In genomic region chr7:151142686-151143040, GRCh38 we compare ENCODE assay signal across 21 cellular contexts. TPM values are rescaled to one million over a fixed set of nuclear protein-coding genes. Genes with fewer than 3 reads are reported as not detected.
A peak's percentile ranks its signal among the peaks of the same experiment; 100 is the strongest.
DNase-seq lines count a peak whose midpoint lies in the region; ATAC-seq, FAIRE-seq and TF ChIP-seq lines count a peak whose summit lies in the region.
"Had no signal": no experiment of that assay in that cellular context is flagged by ENCODE, and none has a peak within 500 bp of the region (broad histone marks: within the 10 kb centered on the region; RNA-seq: fewer than 3 reads in every experiment).

No MANE protein-coding gene starts in this region.

- H3K4me1 Mint-ChIP-seq in CD8-positive, alpha-beta memory T cell = no peaks in the 10 kb centered on the region
- H3K4me1 Mint-ChIP-seq: stimulated activated naive CD8-positive, alpha-beta T cell treated with anti-CD3 and anti-CD28 coated beads, Interleukin-15, amount 100 ng/mL, for 72 hours had no signal

- WGBS in heart right ventricle, 2 donors = 35 to 48% methylated on average over 10 of the region's 10 CpGs

- no peak overlapping the region for H3K27ac Mint-ChIP-seq in CD8-positive, alpha-beta memory T cell
- H3K27ac Mint-ChIP-seq: activated T-cell treated with anti-CD3 and anti-CD28 coated beads, Interleukin-2, amount 50 U/mL, for 72 hours; stimulated activated naive CD8-positive, alpha-beta T cell treated with anti-CD3 and anti-CD28 coated beads, Interleukin-15, amount 100 ng/mL, for 72 hours had no signal

- H3K27me3 ChIP-seq in WERI-Rb-1 (ENCODE audit: insufficient read depth, low read depth, severe bottlenecking) (no peaks in the 10 kb centered on the region), heart right ventricle (no peaks in the 10 kb centered on the region), ascending aorta (no peaks in the 10 kb centered on the region)
- no peaks in the 10 kb centered on the region for H3K27me3 ChIP-seq in CD8-positive, alpha-beta memory T cell (ENCODE audit: insufficient read depth, low read length, poor library complexity, severe bottlenecking)
- H3K27me3 ChIP-seq: adrenal gland, ovary had no signal

- H3K9me3 ChIP-seq in WERI-Rb-1 (ENCODE audit: severe bottlenecking) (no peaks in the 10 kb centered on the region), heart right ventricle (no peaks in the 10 kb centered on the region), ascending aorta (no peaks in the 10 kb centered on the region)
- no peaks in the 10 kb centered on the region for H3K9me3 ChIP-seq in CD8-positive, alpha-beta memory T cell (ENCODE audit: low read length)
- H3K9me3 ChIP-seq: adrenal gland, ovary, SK-N-SH had no signal

- H3K4me3 ChIP-seq in WERI-Rb-1 (ENCODE audit: low read depth, low read length) (no peak overlapping the region), heart right ventricle (no peak overlapping the region), ascending aorta (no peak overlapping the region)
- no peak overlapping the region for H3K4me3 ChIP-seq in CD8-positive, alpha-beta memory T cell (ENCODE audit: low read length)
- H3K4me3 ChIP-seq: adrenal gland, ovary had no signal

- H3K27me3 Mint-ChIP-seq in CD8-positive, alpha-beta memory T cell = peaks cover 0 to 2% of the 10 kb centered on the region in 2 donors

- H3K36me3 Mint-ChIP-seq in CD8-positive, alpha-beta memory T cell = peaks cover 0 to 40% (median 2%) of the 10 kb centered on the region in 3 donors

- no peak for TF ChIP-seq CTCF in WERI-Rb-1 (IDR thresholded peaks at IDR 0.05; ENCODE audit: low read depth, low read length)
- no peak for TF ChIP-seq CTCF in heart right ventricle (IDR thresholded peaks at IDR 0.05)
- TF ChIP-seq CTCF in ascending aorta (IDR thresholded peaks at IDR 0.05) = no peak

- DNase-seq in DMS 273 (lab: John Stamatoyannopoulos, UW; ENCODE audit: unreplicated experiment) (peak; percentile 87), WERI-Rb-1 (peak; percentile 10), heart right ventricle (no peak), pons (ENCODE audit: low spot score) (peak; percentile 86), ascending aorta (ENCODE audit: low spot score in 2 of 2) (no peak), GM12891 (ENCODE audit: insufficient read length, low spot score) (no peak), NCI-H146 treated with DMSO at 0.1 percent for 48 hours (lab: John Stamatoyannopoulos, UW; ENCODE audit: unreplicated experiment) (no peak)
- no peak for DNase-seq in CD8-positive, alpha-beta memory T cell
- DNase-seq: activated CD4-positive, alpha-beta T cell treated with anti-CD3 and anti-CD28 coated beads, Interleukin-2, amount 50 U/mL, for 1 hour; activated T-cell treated with anti-CD3 and anti-CD28 coated beads, Interleukin-2, amount 50 U/mL, for 72 hours; NCI-H146; NCI-H524 treated with DMSO at 0.1 percent for 48 hours; SK-N-SH; stimulated activated CD4-positive, alpha-beta T cell treated with anti-CD3 and anti-CD28 coated beads, Interleukin-15, amount 100 ng/mL, for 24 hours had no signal

- ATAC-seq in heart right ventricle = peak in 7 of 8 donors; percentile 22 to 67 (median 40)
- ATAC-seq: activated T-cell treated with anti-CD3 and anti-CD28 coated beads, Interleukin-2, amount 50 U/mL, for 72 hours; stimulated activated naive CD8-positive, alpha-beta T cell treated with anti-CD3 and anti-CD28 coated beads, Interleukin-15, amount 100 ng/mL, for 72 hours had no signal

- intact Hi-C loops in heart right ventricle (cut with DNase I) = no loop called here
- intact Hi-C loops in ascending aorta (cut with DNase I) = no loop called here

- CTCF ChIA-PET in CD8-positive, alpha-beta memory T cell (lab: Charles Lee) = no interaction called here

- TF ChIP-seq POLR2A in GM12891 (IDR thresholded peaks at IDR 0.05; ENCODE audit: low read depth, low read length) = no peak

- H3K36me3 ChIP-seq in WERI-Rb-1 = peaks cover 44% of the 10 kb centered on the region
- peaks cover 0 to 72% (median 0%) of the 10 kb centered on the region in 9 donors for H3K36me3 ChIP-seq in heart right ventricle
- no peaks in the 10 kb centered on the region for H3K36me3 ChIP-seq in CD8-positive, alpha-beta memory T cell (ENCODE audit: insufficient read depth, low read length)
- H3K36me3 ChIP-seq in ascending aorta = peaks cover 36 to 59% of the 10 kb centered on the region in 2 donors
- H3K36me3 ChIP-seq: ovary had no signal

- no peak overlapping the region for H3K4me3 Mint-ChIP-seq in CD8-positive, alpha-beta memory T cell
- H3K4me3 Mint-ChIP-seq: activated T-cell treated with anti-CD3 and anti-CD28 coated beads, Interleukin-2, amount 50 U/mL, for 72 hours; stimulated activated naive CD8-positive, alpha-beta T cell treated with anti-CD3 and anti-CD28 coated beads, Interleukin-15, amount 100 ng/mL, for 72 hours had no signal

- H3K4me1 ChIP-seq in heart right ventricle (peaks cover 3 to 28% (median 16%) of the 10 kb centered on the region in 9 donors), ascending aorta (no peaks in the 10 kb centered on the region)
- no peaks in the 10 kb centered on the region for H3K4me1 ChIP-seq in CD8-positive, alpha-beta memory T cell (ENCODE audit: insufficient read depth, low read length)
- H3K4me1 ChIP-seq: adrenal gland had no signal

- FAIRE-seq in GM12891 (lab: Jason Lieb, UNC) = no peak
- FAIRE-seq: colon, kidney had no signal

- H3K9me3 Mint-ChIP-seq in CD8-positive, alpha-beta memory T cell = no peaks in the 10 kb centered on the region
- H3K9me3 Mint-ChIP-seq: activated T-cell treated with anti-CD3 and anti-CD28 coated beads, Interleukin-2, amount 50 U/mL, for 72 hours; stimulated activated naive CD8-positive, alpha-beta T cell treated with anti-CD3 and anti-CD28 coated beads, Interleukin-15, amount 100 ng/mL, for 72 hours had no signal

- H3K27ac ChIP-seq in WERI-Rb-1 (no peak overlapping the region), heart right ventricle (peak overlapping the region in 2 of 10 donors; percentile 22 to 36), ascending aorta (no peak overlapping the region)
- no peak overlapping the region for H3K27ac ChIP-seq in CD8-positive, alpha-beta memory T cell (ENCODE audit: low read depth, low read length)
- H3K27ac ChIP-seq: adrenal gland, ovary had no signal

- POLR2A ChIA-PET in CD8-positive, alpha-beta memory T cell (lab: Charles Lee) = no interaction called here

TF ChIP-seq in GM12891, 5 proteins besides CTCF, POLR2A, EP300 and RAD21:
- TF ChIP-seq PAX5 (IDR thresholded peaks at IDR 0.05; ENCODE audit: insufficient read depth, low read length, severe bottlenecking) (no peak), POU2F2 (IDR thresholded peaks at IDR 0.05; ENCODE audit: low read depth, low read length) (no peak), TAF1 (IDR thresholded peaks at IDR 0.05; ENCODE audit: low read depth, low read length) (no peak), POLR2AphosphoS5 (IDR thresholded peaks at IDR 0.05; ENCODE audit: low read depth, low read length) (no peak), SPI1 (IDR thresholded peaks at IDR 0.05; ENCODE audit: low read depth, low read length) (no peak)

RNA-seq across cellular contexts. Expression of gene GBX1, which starts 24.8 kb away (rescaled TPM):
- total RNA-seq in heart right ventricle = 1 to 10 TPM in 2 of 10 donors, under 1 TPM in 5, not detected in 3; 0.30 to 2.0 (median 0.93) TPM
- polyA plus RNA-seq in heart right ventricle = 1 to 10 TPM in 1 of 2 donors, under 1 TPM in 1; 0.04 to 1.0 TPM
- total RNA-seq in CD8-positive, alpha-beta memory T cell = not detected
- polyA plus RNA-seq in CD8-positive, alpha-beta memory T cell = not detected
- total RNA-seq in ascending aorta = not detected
- polyA plus RNA-seq in GM12891 (2012; ENCODE audit: low read depth, missing spikeins) = not detected
- total RNA-seq: activated T-cell treated with anti-CD3 and anti-CD28 coated beads, Interleukin-2, amount 50 U/mL, for 72 hours; adrenal gland; kidney; mononuclear cell; ovary had no signal
- polyA plus RNA-seq: adrenal gland, esophagus, ovary, SK-N-SH had no signal

RNA-seq across cellular contexts. Expression of gene ASB10, which starts 44.4 kb away (rescaled TPM):
- 10 to 100 TPM; 17.5 to 44.6 (median 29.1) TPM for total RNA-seq in heart right ventricle
- 10 to 100 TPM in 1 of 2 donors, 1 to 10 TPM in 1; 7.2 to 63.4 TPM for polyA plus RNA-seq in heart right ventricle
- total RNA-seq in CD8-positive, alpha-beta memory T cell = not detected
- polyA plus RNA-seq in CD8-positive, alpha-beta memory T cell = not detected
- total RNA-seq in ascending aorta = not detected
- polyA plus RNA-seq in GM12891 (2012; ENCODE audit: low read depth, missing spikeins) = not detected
- total RNA-seq: activated T-cell treated with anti-CD3 and anti-CD28 coated beads, Interleukin-2, amount 50 U/mL, for 72 hours; adrenal gland; kidney; mononuclear cell; ovary had no signal
- polyA plus RNA-seq: adrenal gland, ovary, SK-N-SH had no signal

RNA-seq across cellular contexts. Expression of gene AGAP3, which starts 56.4 kb away (rescaled TPM):
- total RNA-seq in heart right ventricle = 10 to 100 TPM; 40.5 to 93.4 (median 50.3) TPM
- 10 to 100 TPM; 40.2 to 67.5 TPM for polyA plus RNA-seq in heart right ventricle
- 10 to 100 TPM; 39.9 to 40.7 TPM for total RNA-seq in CD8-positive, alpha-beta memory T cell
- 8.0 TPM for polyA plus RNA-seq in CD8-positive, alpha-beta memory T cell
- total RNA-seq in ascending aorta = 82.6 TPM
- 21.4 TPM for polyA plus RNA-seq in GM12891 (2012; ENCODE audit: low read depth, missing spikeins)

RNA-seq across cellular contexts. Expression of gene TMUB1, which starts 59.4 kb away (rescaled TPM):
- total RNA-seq in heart right ventricle = 10 to 100 TPM; 18.5 to 40.3 (median 23.4) TPM
- polyA plus RNA-seq in heart right ventricle = 10 to 100 TPM; 79.4 to 88.2 TPM
- 10 to 100 TPM; 81.7 to 83.5 TPM for total RNA-seq in CD8-positive, alpha-beta memory T cell
- polyA plus RNA-seq in CD8-positive, alpha-beta memory T cell = 69.7 TPM
- total RNA-seq in ascending aorta = 143 TPM
- polyA plus RNA-seq in GM12891 (2012; ENCODE audit: low read depth, missing spikeins) = 39.5 TPM

Comparison
In these comparisons a context has a peak if more than half of its experiments do, and no peak if none do; other contexts are left out.
1. DNase-seq: peak in DMS 273 (single experiment), WERI-Rb-1 (single experiment) and pons (single experiment); none in heart right ventricle (0 of 2), CD8-positive, alpha-beta memory T cell (0 of 5), ascending aorta (0 of 2), GM12891 (single experiment) and NCI-H146 treated with DMSO at 0.1 percent for 48 hours (single experiment).
2. RNA of gene ASB10, which starts 44.4 kb away (total RNA-seq): 17.5 to 44.6 TPM in heart right ventricle; not detected in CD8-positive, alpha-beta memory T cell and not detected in ascending aorta (single experiment); every median in the first group is over 10 times any median in the second.